ENCODE assay signal across 11 cellular contexts in genomic region chr3:133295199-133295901, GRCh38.
A peak's percentile ranks its signal among the peaks of the same experiment; 100 is the strongest.
DNase-seq lines count a peak whose midpoint lies in the region; ATAC-seq and TF ChIP-seq lines count a peak whose summit lies in the region.
"Had no signal": no experiment of that assay in that cellular context is flagged by ENCODE, and none has a peak within 500 bp of the region (broad histone marks: within the 10 kb centered on the region; RNA-seq: fewer than 3 reads in every experiment).

No MANE protein-coding gene starts in this region.

- H3K27me3 ChIP-seq in endodermal cell (ENCODE audit: control insufficient read depth, insufficient read depth, low read length, poor library complexity, severe bottlenecking) (no peaks in the 10 kb centered on the region), tibial nerve (no peaks in the 10 kb centered on the region)

- H3K9ac ChIP-seq in endodermal cell (ENCODE audit: extremely low read depth, low read length, poor library complexity, severe bottlenecking), result no peak overlapping the region

- TF ChIP-seq POLR2A in tibial nerve (IDR thresholded peaks at IDR 0.05), result no peak

- no peaks in the 10 kb centered on the region for H3K36me3 Mint-ChIP-seq in endodermal cell (ENCODE audit: low read depth)

- ATAC-seq in GM18519 (IDR thresholded peaks at IDR 0.05; ENCODE audit: low FRiP score, unreplicated experiment) (peak; percentile 93), HG03520 (IDR thresholded peaks at IDR 0.05; ENCODE audit: unreplicated experiment) (peak; percentile 75), GM19328 (IDR thresholded peaks at IDR 0.05; ENCODE audit: unreplicated experiment) (no peak)

- peak; percentile 2 for DNase-seq in AG09319 (ENCODE audit: extremely low read depth, low read depth)
- peak; percentile 59 for DNase-seq in endodermal cell
- no peak for DNase-seq in NCI-H187 treated with DMSO at 0.1 percent for 48 hours (lab: John Stamatoyannopoulos, UW)
- DNase-seq in tibial nerve (ENCODE audit: low spot score in 2 of 2), result no peak
- no peak for DNase-seq in cerebellar cortex (ENCODE audit: low spot score)
- DNase-seq: activated effector memory CD4-positive, alpha-beta T cell treated with anti-CD3 and anti-CD28 coated beads, Interleukin-2, amount 50 U/mL, for 16 hours; midbrain; stimulated activated CD8-positive, alpha-beta memory T cell treated with anti-CD3 and anti-CD28 coated beads, Interleukin-4, amount 100 ng/mL, for 48 hours had no signal

- H3K9me3 ChIP-seq in endodermal cell (ENCODE audit: control insufficient read depth, low read length), result no peaks in the 10 kb centered on the region
- no peaks in the 10 kb centered on the region for H3K9me3 ChIP-seq in tibial nerve

- H3K36me3 ChIP-seq in endodermal cell (ENCODE audit: control insufficient read depth, insufficient read depth, low read length) (no peaks in the 10 kb centered on the region), tibial nerve (no peaks in the 10 kb centered on the region)

- H3K4me3 Mint-ChIP-seq in endodermal cell, result no peak overlapping the region

- H3K27ac ChIP-seq in endodermal cell (ENCODE audit: low read depth, low read length) (no peak overlapping the region), tibial nerve (no peak overlapping the region)

- H3K9me3 Mint-ChIP-seq in endodermal cell, result no peaks in the 10 kb centered on the region

- no peaks in the 10 kb centered on the region for H3K27me3 Mint-ChIP-seq in endodermal cell (ENCODE audit: insufficient read depth)

- TF ChIP-seq CTCF in AG09319 (IDR thresholded peaks at IDR 0.05; ENCODE audit: low read depth, low read length) (no peak), endodermal cell (conservative IDR thresholded peaks at IDR 0.05) (no peak), tibial nerve (IDR thresholded peaks at IDR 0.05) (no peak)

- H3K4me3 ChIP-seq in endodermal cell (ENCODE audit: low read length), result no peak overlapping the region
- H3K4me3 ChIP-seq in tibial nerve, result no peak overlapping the region

- no peak for TF ChIP-seq EP300 in tibial nerve (IDR thresholded peaks at IDR 0.05)

- 87 to 94% methylated on average over 4 of the region's 4 CpGs for WGBS in endodermal cell (ENCODE audit: insufficient coverage in 1 of 2, insufficient read length in 1 of 2), 2 experiments
- WGBS in tibial nerve, 2 donors, result 58 to 82% methylated on average over 4 of the region's 4 CpGs

- H3K27ac Mint-ChIP-seq in endodermal cell, result peak overlapping the region; percentile 6

- H3K4me1 ChIP-seq in endodermal cell (ENCODE audit: control insufficient read depth, insufficient read depth, low read length), result no peaks in the 10 kb centered on the region
- H3K4me1 ChIP-seq in tibial nerve, result no peaks in the 10 kb centered on the region

- peaks cover 18% of the 10 kb centered on the region for H3K4me1 Mint-ChIP-seq in endodermal cell

Comparison
In these comparisons a context has a peak if more than half of its experiments do, and no peak if none do; other contexts are left out.
1. DNase-seq: peak in AG09319 (single experiment) and endodermal cell (single experiment); none in NCI-H187 treated with DMSO at 0.1 percent for 48 hours (single experiment), tibial nerve (0 of 2) and cerebellar cortex (single experiment).